31 cellular contexts compared by ENCODE assay signal in the genomic region with DNA sequence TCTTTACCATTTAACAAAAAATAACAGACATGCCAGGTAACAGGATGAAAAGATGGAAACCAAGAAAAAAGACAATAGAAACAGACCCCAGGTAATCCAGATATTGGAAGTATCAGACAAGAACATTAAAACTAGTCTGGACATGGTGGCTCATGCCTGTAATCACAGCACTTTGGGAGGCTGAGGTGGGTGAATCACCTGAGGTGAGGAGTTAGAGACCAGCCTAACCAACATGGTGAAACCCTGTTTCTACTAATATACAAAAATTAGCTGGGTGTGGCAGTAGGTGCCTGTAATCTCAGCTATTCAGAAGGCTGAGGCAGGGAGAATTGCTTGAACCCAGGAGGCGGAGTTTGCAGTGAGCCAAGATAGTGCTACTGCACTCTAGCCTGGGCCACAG.
"Had no signal": no experiment of that assay in that cellular context is flagged by ENCODE, and none has a peak within 500 bp of the region (broad histone marks: within the 10 kb centered on the region; RNA-seq: fewer than 3 reads in every experiment).

No MANE protein-coding gene starts in this region.

- H3K27me3 Mint-ChIP-seq: activated B cell treated with CpG ODN at 0.5 μM for 24 hours; activated CD8-positive, alpha-beta T cell treated with anti-CD3 and anti-CD28 coated beads for 36 hours; activated naive CD8-positive, alpha-beta T cell treated with anti-CD3 and anti-CD28 coated beads, Interleukin-2, amount 10 ng/mL, durations not matched to agents 7 days and 5 days; T-helper 17 cell had no signal

- H3K4me3 Mint-ChIP-seq: activated B cell treated with CpG ODN at 0.5 μM for 24 hours; activated CD8-positive, alpha-beta T cell treated with anti-CD3 and anti-CD28 coated beads for 36 hours; activated naive CD8-positive, alpha-beta T cell treated with anti-CD3 and anti-CD28 coated beads, Interleukin-2, amount 10 ng/mL, durations not matched to agents 7 days and 5 days; activated T-helper 1 cell treated with anti-CD3 and anti-CD28 coated beads, Interleukin-12 subunit alpha, Interleukin-12 subunit beta, Interleukin-2, Interleukin-4 antibody, amounts not matched to agents 30 ng/mL and 10 ng/mL and 1 ng/mL, durations not matched to agents 14 hours and 24 hours and 36 hours; T-helper 17 cell; T-helper 2 cell treated with Interferon-gamma antibody and Interleukin-4, amounts not matched to agents 5 μg/mL and 100 μg/mL, for 36 hours had no signal

- H3K27ac Mint-ChIP-seq: activated B cell treated with CpG ODN at 0.5 μM for 24 hours; activated CD8-positive, alpha-beta T cell treated with anti-CD3 and anti-CD28 coated beads for 36 hours; activated naive CD8-positive, alpha-beta T cell treated with anti-CD3 and anti-CD28 coated beads, Interleukin-2, amount 10 ng/mL, durations not matched to agents 7 days and 5 days; activated T-helper 1 cell treated with anti-CD3 and anti-CD28 coated beads, Interleukin-12 subunit alpha, Interleukin-12 subunit beta, Interleukin-2, Interleukin-4 antibody, amounts not matched to agents 30 ng/mL and 10 ng/mL and 1 ng/mL, durations not matched to agents 14 hours and 24 hours and 36 hours; activated T-helper 2 cell treated with anti-CD3 and anti-CD28 coated beads, Interferon-gamma antibody, Interleukin-2, Interleukin-4, amounts not matched to agents 10 μg/mL and 5 μg/mL and 100 μg/mL, durations not matched to agents 14 hours and 24 hours and 36 hours; T-helper 17 cell; T-helper 2 cell treated with Interferon-gamma antibody and Interleukin-4, amounts not matched to agents 5 μg/mL and 100 μg/mL, for 36 hours had no signal

- DNase-seq: activated B cell treated with CpG ODN at 0.5 μM for 24 hours; activated CD4-positive, alpha-beta T cell treated with anti-CD3 and anti-CD28 coated beads for 48 hours; activated CD4-positive, alpha-beta T cell treated with anti-CD3 and anti-CD28 coated beads, Interleukin-2, amount 50 U/mL, for 1 hour; activated CD4-positive, alpha-beta T cell treated with anti-CD3 and anti-CD28 coated beads, Interleukin-2, amount 50 U/mL, for 48 hours; activated CD8-positive, alpha-beta memory T cell treated with anti-CD3 and anti-CD28 coated beads for 24 hours; activated CD8-positive, alpha-beta T cell treated with anti-CD3 and anti-CD28 coated beads for 36 hours; activated gamma-delta T cell treated with Interleukin-2 at 50 U/mL for 16 hours; activated naive CD4-positive, alpha-beta T cell treated with Interleukin-2 at 50 U/mL for 16 hours; activated naive CD8-positive, alpha-beta T cell treated with anti-CD3 and anti-CD28 coated beads, Interleukin-2, amount 10 ng/mL, durations not matched to agents 7 days and 5 days; activated T-cell treated with anti-CD3 and anti-CD28 coated beads, Interleukin-2, amount 50 U/mL, for 1 hour; amniotic stem cell; anterior cingulate cortex; brain microvascular endothelial cell; caudate nucleus; cortex of kidney; dermis blood vessel endothelial cell; effector CD4-positive, alpha-beta T cell; erythroblast; gastrocnemius medialis; glutamatergic neuron; T-helper 1 cell; T-helper 17 cell; T1000; WERI-Rb-1 had no signal

- ATAC-seq: activated CD4-positive, CD25-positive, alpha-beta regulatory T cell treated with anti-CD3 and anti-CD28 coated beads, Interleukin-2, amount 50 U/mL, for 24 hours; activated CD8-positive, alpha-beta T cell treated with anti-CD3 and anti-CD28 coated beads for 36 hours; foreskin keratinocyte; gastrocnemius medialis; heart left ventricle; SK-N-SH treated with all-trans-retinoic acid at 6 μM for 48 hours; T-helper 17 cell had no signal
